14 cellular contexts compared by ENCODE assay signal in the genomic region with DNA sequence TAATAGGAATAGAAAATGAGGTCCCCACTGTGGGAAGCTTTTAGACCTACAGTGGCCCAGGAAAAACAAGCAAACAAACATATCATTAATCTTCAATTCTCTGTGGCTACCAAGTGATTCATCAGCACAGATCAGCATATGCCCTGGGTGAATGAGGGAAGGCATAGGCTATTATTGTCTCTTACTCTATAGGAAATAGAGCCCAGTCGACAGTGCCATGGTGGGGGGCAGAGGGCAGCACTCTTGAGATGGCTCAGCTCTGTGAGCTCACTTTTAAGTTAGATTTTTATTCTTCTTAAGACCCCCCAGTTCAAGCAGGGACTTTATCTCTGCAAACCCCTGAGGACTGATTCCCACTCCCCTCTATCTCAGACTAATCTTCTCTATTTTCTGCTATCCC. TPM values are rescaled to one million over a fixed set of nuclear protein-coding genes. Genes with fewer than 3 reads are reported as not detected.
DNase-seq lines count a peak whose midpoint lies in the region; ATAC-seq, FAIRE-seq and TF ChIP-seq lines count a peak whose summit lies in the region.
"Had no signal": no experiment of that assay in that cellular context is flagged by ENCODE, and none has a peak within 500 bp of the region (broad histone marks: within the 10 kb centered on the region; RNA-seq: fewer than 3 reads in every experiment).

No MANE protein-coding gene starts in this region.

- FAIRE-seq in GM12891 (lab: Jason Lieb, UNC) = peak; percentile 5
- FAIRE-seq: A549, K562 had no signal

- no peak overlapping the region for H3K9ac ChIP-seq in endodermal cell (ENCODE audit: extremely low read depth, low read length, poor library complexity, severe bottlenecking)

- peaks cover 1% of the 10 kb centered on the region for H3K36me3 Mint-ChIP-seq in endodermal cell (ENCODE audit: low read depth)
- H3K36me3 Mint-ChIP-seq: CD4-positive, CD25-positive, alpha-beta regulatory T cell had no signal

- no peak overlapping the region for H3K27ac ChIP-seq in endodermal cell (ENCODE audit: low read depth, low read length)
- no peak overlapping the region for H3K27ac ChIP-seq in osteoblast (ENCODE audit: low read depth, low read length)
- H3K27ac ChIP-seq in right cardiac atrium (ENCODE audit: low read length) = no peak overlapping the region
- H3K27ac ChIP-seq: A549 had no signal

- H2AFZ ChIP-seq in osteoblast (ENCODE audit: low read length) = no peak overlapping the region

- H3K36me3 ChIP-seq in endodermal cell (ENCODE audit: control insufficient read depth, insufficient read depth, low read length) (no peaks in the 10 kb centered on the region), osteoblast (ENCODE audit: insufficient read depth, low read length) (no peaks in the 10 kb centered on the region)
- H3K36me3 ChIP-seq: HAP-1 had no signal

- peak overlapping the region; percentile 7 for H3K4me3 Mint-ChIP-seq in endodermal cell
- H3K4me3 Mint-ChIP-seq: CD4-positive, CD25-positive, alpha-beta regulatory T cell had no signal

- DNase-seq in GM12891 (ENCODE audit: insufficient read length, low spot score) = no peak
- DNase-seq in NCI-H69 (lab: John Stamatoyannopoulos, UW) = peak; percentile 79
- DNase-seq in endodermal cell = no peak
- peak; percentile 58 for DNase-seq in osteoblast (ENCODE audit: insufficient read length, low spot score, missing footprints)
- DNase-seq in right cardiac atrium = no peak
- no peak for DNase-seq in Right ventricle myocardium superior
- no peak for DNase-seq in HCEC 1CT
- DNase-seq: Calu3; CD4-positive, CD25-positive, alpha-beta regulatory T cell; DMS79; GOT3 had no signal

- H3K79me2 ChIP-seq in osteoblast (ENCODE audit: insufficient read depth, low read length) = no peaks in the 10 kb centered on the region

- H3K27me3 Mint-ChIP-seq in endodermal cell (ENCODE audit: insufficient read depth) = peaks cover 7% of the 10 kb centered on the region

- no peaks in the 10 kb centered on the region for H3K27me3 ChIP-seq in endodermal cell (ENCODE audit: control insufficient read depth, insufficient read depth, low read length, poor library complexity, severe bottlenecking)
- H3K27me3 ChIP-seq in osteoblast (ENCODE audit: insufficient read depth, low read length) = peaks cover 6% of the 10 kb centered on the region
- no peaks in the 10 kb centered on the region for H3K27me3 ChIP-seq in right cardiac atrium (ENCODE audit: control insufficient read depth, insufficient read depth)

- no peak for TF ChIP-seq CTCF in endodermal cell (conservative IDR thresholded peaks at IDR 0.05)
- no peak for TF ChIP-seq CTCF in osteoblast (IDR thresholded peaks at IDR 0.05; ENCODE audit: extremely low read depth, low read depth, low read length)

- ATAC-seq in right cardiac atrium (no peak), Right ventricle myocardium superior (ENCODE audit: poor library complexity) (no peak)
- ATAC-seq: A549 had no signal

- intact Hi-C loops in right cardiac atrium (cut with DNase I) (no loop called here), Right ventricle myocardium superior (cut with DNase I) (no loop called here)

- H3K4me3 ChIP-seq in endodermal cell (ENCODE audit: low read length) = no peak overlapping the region
- H3K4me3 ChIP-seq in osteoblast (ENCODE audit: insufficient read depth, low read length) = no peak overlapping the region
- H3K4me3 ChIP-seq in right cardiac atrium (ENCODE audit: low read length) = no peak overlapping the region
- H3K4me3 ChIP-seq: A549, HAP-1, K562 had no signal

- no peaks in the 10 kb centered on the region for H4K20me1 ChIP-seq in osteoblast (ENCODE audit: insufficient read depth, low read length)

- peaks cover 37% of the 10 kb centered on the region for H3K4me1 Mint-ChIP-seq in endodermal cell

- peak overlapping the region; percentile 40 for H3K27ac Mint-ChIP-seq in endodermal cell
- H3K27ac Mint-ChIP-seq: CD4-positive, CD25-positive, alpha-beta regulatory T cell had no signal

- H3K9me3 Mint-ChIP-seq in endodermal cell = peaks cover 7% of the 10 kb centered on the region

- peaks cover 20% of the 10 kb centered on the region for H3K4me1 ChIP-seq in endodermal cell (ENCODE audit: control insufficient read depth, insufficient read depth, low read length)
- H3K4me1 ChIP-seq in osteoblast (ENCODE audit: insufficient read depth, low read length) = peaks cover 6% of the 10 kb centered on the region
- no peaks in the 10 kb centered on the region for H3K4me1 ChIP-seq in right cardiac atrium (ENCODE audit: control insufficient read depth, insufficient read depth, low read length)
- H3K4me1 ChIP-seq: A549 had no signal

- H3K4me2 ChIP-seq in osteoblast (ENCODE audit: insufficient read depth, low read length) = no peak overlapping the region
- H3K4me2 ChIP-seq: A549 had no signal

- TF ChIP-seq POLR2A in GM12891 (IDR thresholded peaks at IDR 0.05; ENCODE audit: low read depth, low read length) = no peak

- H3K9me3 ChIP-seq in endodermal cell (ENCODE audit: control insufficient read depth, low read length) (peaks cover 10% of the 10 kb centered on the region), osteoblast (ENCODE audit: low read depth, low read length) (no peaks in the 10 kb centered on the region), right cardiac atrium (ENCODE audit: control insufficient read depth, low read length) (no peaks in the 10 kb centered on the region)
- H3K9me3 ChIP-seq: A549 had no signal

- 24 to 40% methylated on average over 1 of the region's 1 CpG for WGBS in endodermal cell (ENCODE audit: insufficient coverage in 1 of 2, insufficient read length in 1 of 2), 2 experiments
- 40% methylated on average over 1 of the region's 1 CpG for WGBS in right cardiac atrium

TF ChIP-seq in GM12891, 5 proteins besides CTCF, POLR2A, EP300 and RAD21:
- TF ChIP-seq POLR2AphosphoS5 (IDR thresholded peaks at IDR 0.05; ENCODE audit: low read depth, low read length) (no peak), SPI1 (IDR thresholded peaks at IDR 0.05; ENCODE audit: low read depth, low read length) (no peak), POU2F2 (IDR thresholded peaks at IDR 0.05; ENCODE audit: low read depth, low read length) (no peak), PAX5 (IDR thresholded peaks at IDR 0.05; ENCODE audit: insufficient read depth, low read length, severe bottlenecking) (no peak), TAF1 (IDR thresholded peaks at IDR 0.05; ENCODE audit: low read depth, low read length) (no peak)

RNA-seq across cellular contexts. Expression of a gene that starts 9.5 kb away (rescaled TPM):
- polyA plus RNA-seq in GM12891 (2012; ENCODE audit: low read depth, missing spikeins) = 5.9 TPM
- total RNA-seq in endodermal cell = 10 to 100 TPM; 11.5 to 13.7 TPM
- polyA plus RNA-seq in endodermal cell (2013, experiment 1 of 2) = 152 TPM
- polyA plus RNA-seq in endodermal cell (2013, experiment 2 of 2) = 151 TPM
- total RNA-seq in osteoblast = 47.8 and 58.9 TPM in 2 replicates
- 100 to 1,000 TPM in 2 of 4 donors, 10 to 100 TPM in 2; 62.6 to 139 (median 103) TPM for total RNA-seq in right cardiac atrium
- polyA plus RNA-seq in right cardiac atrium = 104 TPM
- total RNA-seq in Right ventricle myocardium superior = 41.9 TPM

Comparison
In these comparisons a context has a peak if more than half of its experiments do, and no peak if none do; other contexts are left out.
1. DNase-seq: peak in NCI-H69 (single experiment) and osteoblast (single experiment); none in GM12891 (single experiment), endodermal cell (single experiment), right cardiac atrium (0 of 3), Right ventricle myocardium superior (single experiment) and HCEC 1CT (single experiment).